ENCODE assay signal across 8 cellular contexts in genomic region chr4:122152699-122153328, GRCh38. TPM values are rescaled to one million over a fixed set of nuclear protein-coding genes. Genes with fewer than 3 reads are reported as not detected.
A peak's percentile ranks its signal among the peaks of the same experiment; 100 is the strongest.
DNase-seq lines count a peak whose midpoint lies in the region; ATAC-seq and TF ChIP-seq lines count a peak whose summit lies in the region.

No MANE protein-coding gene starts in this region.

- TSS peak; percentile 60 for BruUV-seq in PC-9 (replicated peaks; lab: Mats Ljungman, UMichigan)

- H3K4me3 ChIP-seq in BLaER1 (peak overlapping the region; percentile 94), PC-9 (peak overlapping the region; percentile 81)

- no peak for TF ChIP-seq CTCF in PC-9 (conservative IDR thresholded peaks at IDR 0.05)

- 0 out of 2 replicates have a peak, but pooled peaks cover 5% of the 10 kb centered on the region for H3F3A ChIP-seq in PC-9 (ENCODE audit: insufficient read depth, low read depth)

- peak; percentile 43 for ATAC-seq in GM19035 (IDR thresholded peaks at IDR 0.05; ENCODE audit: unreplicated experiment)
- ATAC-seq in HG03196 (IDR thresholded peaks at IDR 0.05; ENCODE audit: unreplicated experiment), result peak; percentile 50
- peak; percentile 72 for ATAC-seq in left ventricle myocardium superior

- CTCF ChIA-PET in PC-9 (lab: Charles Lee), result no interaction called here

- H3K36me3 ChIP-seq in BLaER1 (peaks cover 30% of the 10 kb centered on the region), PC-9 (ENCODE audit: low read depth) (no peaks in the 10 kb centered on the region)

- no peaks in the 10 kb centered on the region for H3K27me3 ChIP-seq in BLaER1
- H3K27me3 ChIP-seq in PC-9 (ENCODE audit: insufficient read depth, low read depth), result no peaks in the 10 kb centered on the region

- H3K9me2 ChIP-seq in PC-9 (ENCODE audit: insufficient read depth), result no peaks in the 10 kb centered on the region

- peak overlapping the region; percentile 76 for H3K27ac ChIP-seq in BLaER1
- H3K27ac ChIP-seq in PC-9, result peak overlapping the region; percentile 57

- peak overlapping the region; percentile 99 for H2AFZ ChIP-seq in PC-9

- peaks cover 19% of the 10 kb centered on the region for H3K79me2 ChIP-seq in PC-9 (ENCODE audit: low read depth)

- peak overlapping the region; percentile 84 for H3K9ac ChIP-seq in BLaER1

- intact Hi-C loops in PC-9 (cut with micrococcal nuclease; ENCODE audit: unreplicated experiment) (loop anchor here (2.0 kb wide), 1 partner anchor 202 kb away; no protein-coding TSS in a partner anchor), left ventricle myocardium superior (cut with micrococcal nuclease) (no loop called here), posterior vena cava (cut with DNase I) (no loop called here)

- POLR2A ChIA-PET in PC-9 (lab: Charles Lee; ENCODE audit: unreplicated experiment), result no interaction called here

- H3K9me3 ChIP-seq in BLaER1 (0 out of 2 replicates have a peak, but pooled peaks cover 6% of the 10 kb centered on the region), PC-9 (ENCODE audit: insufficient read depth, low read depth) (no peaks in the 10 kb centered on the region)

- peak overlapping the region; percentile 85 for H3K4me2 ChIP-seq in BLaER1
- peak overlapping the region; percentile 84 for H3K4me2 ChIP-seq in PC-9

- peaks cover 17% of the 10 kb centered on the region for H3K4me1 ChIP-seq in BLaER1
- peaks cover 17% of the 10 kb centered on the region for H3K4me1 ChIP-seq in PC-9 (replicated peaks; ENCODE audit: insufficient read depth)

- H4K20me1 ChIP-seq in BLaER1, result peaks cover 7% of the 10 kb centered on the region; the same call in 1 of the 2 replicates
- H4K20me1 ChIP-seq in PC-9 (ENCODE audit: insufficient read depth), result no peaks in the 10 kb centered on the region; the same call in 1 of the 2 replicates

- DNase-seq in PC-9 (peak in 1 of 2 experiments; percentile 43), amygdala (lab: John Stamatoyannopoulos, UW) (peak in 47 of 56 donors; percentile 4 to 65 (median 43)), left ventricle myocardium superior (peak; percentile 56), posterior vena cava (ENCODE audit: low spot score) (peak; percentile 78), cortex of kidney (lab: John Stamatoyannopoulos, UW) (no peak)

RNA-seq across cellular contexts. Expression of gene BLTP1, which starts 0.7 kb away (rescaled TPM):
- total RNA-seq in PC-9 (2021) (44.0 and 48.4 TPM in 2 replicates), left ventricle myocardium superior (30.7 TPM), posterior vena cava (10 to 100 TPM; 58.7 to 67.7 TPM)
